ENCODE assay signal across 24 cellular contexts in the genomic region with DNA sequence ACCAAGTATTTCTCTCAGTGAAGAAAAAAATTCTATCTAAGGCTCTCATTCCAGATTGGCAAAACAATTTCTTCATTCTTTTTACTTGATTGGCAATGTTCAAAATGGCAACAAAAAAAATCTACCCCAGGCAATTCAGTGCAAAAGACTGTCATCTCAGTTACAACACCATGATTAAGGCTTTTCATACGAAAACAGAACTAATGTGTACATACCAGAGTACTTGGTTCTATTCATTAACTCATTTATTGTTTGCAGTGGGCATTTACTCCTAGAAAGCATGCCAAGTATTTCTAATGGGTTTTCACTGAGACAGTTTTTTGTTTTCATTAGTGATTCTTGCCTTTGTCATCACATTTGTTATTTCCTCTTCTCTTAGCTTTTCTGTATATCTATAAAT. TPM values are rescaled to one million over a fixed set of nuclear protein-coding genes. Genes with fewer than 3 reads are reported as not detected.
"Had no signal": no experiment of that assay in that cellular context is flagged by ENCODE, and none has a peak within 500 bp of the region (broad histone marks: within the 10 kb centered on the region; RNA-seq: fewer than 3 reads in every experiment).

No MANE protein-coding gene starts in this region.

- ATAC-seq: effector memory CD8-positive, alpha-beta T cell; pancreas; right lobe of liver; stimulated activated effector memory CD8-positive, alpha-beta T cell treated with anti-CD3 and anti-CD28 coated beads, Interleukin-12 subunit alpha, Interleukin-12 subunit beta, amount 100 ng/mL, for 72 hours; upper lobe of right lung had no signal

- H3K36me3 Mint-ChIP-seq: naive B cell; stimulated activated effector memory CD8-positive, alpha-beta T cell treated with anti-CD3 and anti-CD28 coated beads, Interleukin-12 subunit alpha, Interleukin-12 subunit beta, amount 100 ng/mL, for 72 hours had no signal

- H3K4me1 Mint-ChIP-seq: naive B cell; nephron; stimulated activated effector memory CD8-positive, alpha-beta T cell treated with anti-CD3 and anti-CD28 coated beads, Interleukin-12 subunit alpha, Interleukin-12 subunit beta, amount 100 ng/mL, for 72 hours had no signal

- H3K27ac Mint-ChIP-seq: dendritic cell treated with granulocyte-macrophage colony-stimulating factor and Interleukin-4, amounts not matched to agents 40 ng/mL and 50 ng/mL, for 4 days; effector memory CD8-positive, alpha-beta T cell; naive B cell; nephron; progenitor cell of endocrine pancreas; stimulated activated effector memory CD8-positive, alpha-beta T cell treated with anti-CD3 and anti-CD28 coated beads, Interleukin-12 subunit alpha, Interleukin-12 subunit beta, amount 100 ng/mL, for 72 hours; stimulated activated naive CD8-positive, alpha-beta T cell treated with anti-CD3 and anti-CD28 coated beads, Interleukin-15, Interleukin-2, amounts not matched to agents 100 ng/mL and 50 ng/mL, for 24 hours had no signal

- H3K27me3 Mint-ChIP-seq: dendritic cell treated with granulocyte-macrophage colony-stimulating factor and Interleukin-4, amounts not matched to agents 40 ng/mL and 50 ng/mL, for 4 days; naive B cell; progenitor cell of endocrine pancreas had no signal

- H3K4me3 Mint-ChIP-seq: dendritic cell treated with granulocyte-macrophage colony-stimulating factor and Interleukin-4, amounts not matched to agents 40 ng/mL and 50 ng/mL, for 4 days; effector memory CD8-positive, alpha-beta T cell; naive B cell; nephron; stimulated activated effector memory CD8-positive, alpha-beta T cell treated with anti-CD3 and anti-CD28 coated beads, Interleukin-12 subunit alpha, Interleukin-12 subunit beta, amount 100 ng/mL, for 72 hours; stimulated activated naive CD8-positive, alpha-beta T cell treated with anti-CD3 and anti-CD28 coated beads, Interleukin-15, Interleukin-2, amounts not matched to agents 100 ng/mL and 50 ng/mL, for 24 hours had no signal

- H3K4me3 ChIP-seq: hepatocyte, pancreas, right lobe of liver, testis, tibial nerve, upper lobe of right lung, vagina had no signal

- H3K9me3 Mint-ChIP-seq: dendritic cell treated with granulocyte-macrophage colony-stimulating factor and Interleukin-4, amounts not matched to agents 40 ng/mL and 50 ng/mL, for 4 days had no signal

- FAIRE-seq: colon, kidney, pancreas had no signal

- DNase-seq: effector memory CD8-positive, alpha-beta T cell; erythroblast; kidney; mesendoderm; naive B cell; occipital lobe; pancreas; right lobe of liver; stimulated activated CD4-positive, alpha-beta T cell treated with anti-CD3 and anti-CD28 coated beads, Interleukin-4, amount 100 ng/mL, for 1 hour; stimulated activated CD8-positive, alpha-beta memory T cell treated with anti-CD3 and anti-CD28 coated beads, Interleukin-4, amount 100 ng/mL, for 48 hours; testis; upper lobe of right lung had no signal

RNA-seq across cellular contexts. Expression of a gene that starts 33.0 kb away (rescaled TPM):
- total RNA-seq: fibroblast of lung, hepatocyte, kidney, liver, lung microvascular endothelial cell, progenitor cell of endocrine pancreas, right lobe of liver, tibial nerve, upper lobe of right lung, vagina had no signal
- polyA plus RNA-seq: fibroblast of lung, hepatocyte, liver had no signal
